Comparison of ENCODE assay signal across 8 cellular contexts in genomic region chr2:183037281-183037659, GRCh38. TPM values are rescaled to one million over a fixed set of nuclear protein-coding genes. Genes with fewer than 3 reads are reported as not detected.
DNase-seq lines count a peak whose midpoint lies in the region; ATAC-seq and TF ChIP-seq lines count a peak whose summit lies in the region.

No MANE protein-coding gene starts in this region.

- H3K36me3 ChIP-seq in BE2C: no peaks in the 10 kb centered on the region

- H3K9me3 Mint-ChIP-seq in activated naive CD8-positive, alpha-beta T cell treated with anti-CD3 and anti-CD28 coated beads, Interleukin-2, amount 50 U/mL, for 24 hours: no peaks in the 10 kb centered on the region

- H3K27me3 Mint-ChIP-seq in activated naive CD8-positive, alpha-beta T cell treated with anti-CD3 and anti-CD28 coated beads, Interleukin-2, amount 50 U/mL, for 24 hours: peaks cover 69% of the 10 kb centered on the region

- H3K36me3 Mint-ChIP-seq in activated naive CD8-positive, alpha-beta T cell treated with anti-CD3 and anti-CD28 coated beads, Interleukin-2, amount 50 U/mL, for 24 hours (ENCODE audit: low read depth): no peaks in the 10 kb centered on the region

- no peak overlapping the region for H3K27ac Mint-ChIP-seq in activated naive CD8-positive, alpha-beta T cell treated with anti-CD3 and anti-CD28 coated beads, Interleukin-2, amount 50 U/mL, for 24 hours

- ATAC-seq in activated naive CD8-positive, alpha-beta T cell treated with anti-CD3 and anti-CD28 coated beads, Interleukin-2, amount 50 U/mL, for 24 hours: no peak
- no peak for ATAC-seq in GM19328 (IDR thresholded peaks at IDR 0.05; ENCODE audit: unreplicated experiment)

- H3K4me3 Mint-ChIP-seq in activated naive CD8-positive, alpha-beta T cell treated with anti-CD3 and anti-CD28 coated beads, Interleukin-2, amount 50 U/mL, for 24 hours: peak overlapping the region; percentile 78

- no peak for TF ChIP-seq CTCF in BE2C (IDR thresholded peaks at IDR 0.05; ENCODE audit: low read depth, low read length)

- H3K9me3 ChIP-seq in BE2C: no peaks in the 10 kb centered on the region

- peak overlapping the region; percentile 77 for H3K4me3 ChIP-seq in BE2C (ENCODE audit: low read depth, low read length)
- peak overlapping the region; percentile 85 for H3K4me3 ChIP-seq in skeletal muscle cell (ENCODE audit: low read depth, low read length)

- no peaks in the 10 kb centered on the region for H3K27me3 ChIP-seq in BE2C

- no peak for DNase-seq in BE2C
- peak; percentile 79 for DNase-seq in HT-29 (ENCODE audit: low spot score)
- no peak for DNase-seq in activated naive CD8-positive, alpha-beta T cell treated with anti-CD3 and anti-CD28 coated beads, Interleukin-2, amount 50 U/mL, for 24 hours
- peak; percentile 29 for DNase-seq in hepatic stellate cell (ENCODE audit: low spot score)
- peak; percentile 9 for DNase-seq in skeletal muscle cell (ENCODE audit: low read depth)
- no peak for DNase-seq in mesenteric fat pad (ENCODE audit: low spot score)
- DNase-seq in HuH-7.5 (ENCODE audit: low spot score): no peak

- H3K4me1 Mint-ChIP-seq in activated naive CD8-positive, alpha-beta T cell treated with anti-CD3 and anti-CD28 coated beads, Interleukin-2, amount 50 U/mL, for 24 hours: peaks cover 28% of the 10 kb centered on the region

- no peaks in the 10 kb centered on the region for H3K4me1 ChIP-seq in BE2C

RNA-seq across cellular contexts. Expression of gene NCKAP1, which starts 1.0 kb away (rescaled TPM):
- 27.3 TPM for polyA plus RNA-seq in BE2C (2012; ENCODE audit: insufficient read depth, insufficient read length, low read depth)
- 43.2 and 45.7 TPM in 2 replicates for total RNA-seq in HT-29 (2014; rRNA removed; shearing (Covaris generic))
- total RNA-seq in mesenteric fat pad: 127 TPM

RNA-seq across cellular contexts. Expression of gene DUSP19, which starts 41.3 kb away (rescaled TPM):
- polyA plus RNA-seq in BE2C (2012; ENCODE audit: insufficient read depth, insufficient read length, low read depth): 1.0 TPM
- 0.37 and 0.51 TPM in 2 replicates for total RNA-seq in HT-29 (2014; rRNA removed; shearing (Covaris generic))
- total RNA-seq in mesenteric fat pad: 0.67 TPM

Comparison
In these comparisons a context has a peak if more than half of its experiments do, and no peak if none do; other contexts are left out.
1. DNase-seq: peak in HT-29 (single experiment), hepatic stellate cell (single experiment) and skeletal muscle cell (single experiment); none in BE2C (single experiment), activated naive CD8-positive, alpha-beta T cell treated with anti-CD3 and anti-CD28 coated beads, Interleukin-2, amount 50 U/mL, for 24 hours (single experiment), mesenteric fat pad (single experiment) and HuH-7.5 (single experiment).